ENCODE assay signal across 34 cellular contexts in genomic region chr4:139807483-139807882, GRCh38.
"Had no signal": no experiment of that assay in that cellular context is flagged by ENCODE, and none has a peak within 500 bp of the region (broad histone marks: within the 10 kb centered on the region; RNA-seq: fewer than 3 reads in every experiment).

No MANE protein-coding gene starts in this region.

- H3K9me3 ChIP-seq: MG63, SK-N-SH had no signal

- H3K9me3 Mint-ChIP-seq: activated CD4-positive, alpha-beta memory T cell treated with anti-CD3 and anti-CD28 coated beads for 36 hours; activated T-cell treated with anti-CD3 and anti-CD28 coated beads, Interleukin-2, amount 50 U/mL, for 4 hours; activated T-helper 1 cell treated with anti-CD3 and anti-CD28 coated beads, Interleukin-12 subunit alpha, Interleukin-12 subunit beta, Interleukin-2, Interleukin-4 antibody, amounts not matched to agents 30 ng/mL and 10 ng/mL and 1 ng/mL, durations not matched to agents 14 hours and 24 hours and 36 hours; T-helper 1 cell treated with Interleukin-12 subunit alpha and Interleukin-12 subunit beta and Interleukin-4 antibody, amounts not matched to agents 30 μg/mL and 1 μg/mL, for 36 hours; T-helper 2 cell treated with Interferon-gamma antibody and Interleukin-4, amounts not matched to agents 5 μg/mL and 100 μg/mL, for 36 hours had no signal

- ATAC-seq: activated T-cell treated with anti-CD3 and anti-CD28 coated beads, Interleukin-2, amount 50 U/mL, for 4 hours; K562; PC-3; WTC11 had no signal

- H3K4me2 ChIP-seq: SK-N-SH had no signal

- H3K27ac ChIP-seq: Peyer's patch, SJSA1 had no signal

- H3K27ac Mint-ChIP-seq: activated CD4-positive, alpha-beta memory T cell treated with anti-CD3 and anti-CD28 coated beads for 36 hours; activated naive CD8-positive, alpha-beta T cell treated with anti-CD3 and anti-CD28 coated beads for 36 hours; activated T-helper 1 cell treated with anti-CD3 and anti-CD28 coated beads, Interleukin-12 subunit alpha, Interleukin-12 subunit beta, Interleukin-2, Interleukin-4 antibody, amounts not matched to agents 30 ng/mL and 10 ng/mL and 1 ng/mL, durations not matched to agents 14 hours and 24 hours and 36 hours; T-helper 1 cell treated with Interleukin-12 subunit alpha and Interleukin-12 subunit beta and Interleukin-4 antibody, amounts not matched to agents 30 μg/mL and 1 μg/mL, for 36 hours; T-helper 2 cell treated with Interferon-gamma antibody and Interleukin-4, amounts not matched to agents 5 μg/mL and 100 μg/mL, for 36 hours; WTC11 had no signal

- DNase-seq: activated CD4-positive, alpha-beta memory T cell treated with anti-CD3 and anti-CD28 coated beads for 36 hours; activated CD4-positive, alpha-beta T cell treated with anti-CD3 and anti-CD28 coated beads for 4 hours; activated CD4-positive, alpha-beta T cell treated with anti-CD3 and anti-CD28 coated beads, Interleukin-2, amount 50 U/mL, for 1 hour; activated CD8-positive, alpha-beta memory T cell treated with anti-CD3 and anti-CD28 coated beads, Interleukin-2, amount 50 U/mL, for 4 hours; activated effector memory CD4-positive, alpha-beta T cell treated with anti-CD3 and anti-CD28 coated beads, Interleukin-2, amount 50 U/mL, for 16 hours; activated naive CD4-positive, alpha-beta T cell; activated naive CD4-positive, alpha-beta T cell treated with anti-CD3 and anti-CD28 coated beads, Interleukin-2, amount 50 U/mL, for 16 hours; activated naive CD8-positive, alpha-beta T cell treated with anti-CD3 and anti-CD28 coated beads for 36 hours; activated T-cell treated with anti-CD3 and anti-CD28 coated beads for 4 hours; activated T-cell treated with anti-CD3 and anti-CD28 coated beads, Interleukin-2, amount 50 U/mL, for 4 hours; amniotic stem cell; aorta; IMR-90; MG63; NCI-H1048; NCI-H1105 treated with DMSO at 0.1 percent for 48 hours; NCI-H1436 treated with DMSO at 0.1 percent for 48 hours; NCI-H1694 treated with DMSO at 0.1 percent for 48 hours; NCI-H2029; NCI-H345; NCI-H524 treated with DMSO at 0.1 percent for 48 hours; NCI-H748 treated with DMSO at 0.1 percent for 48 hours; NK-92 treated with Interleukin-12 subunit alpha and Interleukin-12 subunit beta, amount 100 ng/mL, for 24 hours; PC-3; Peyer's patch; RPMI8226; SHP77 treated with DMSO at 0.1 percent for 48 hours; SK-N-SH had no signal

- H3K27me3 Mint-ChIP-seq: activated naive CD8-positive, alpha-beta T cell treated with anti-CD3 and anti-CD28 coated beads for 36 hours had no signal

- H3K27me3 ChIP-seq: MG63, Peyer's patch, SJSA1 had no signal

- H3K36me3 Mint-ChIP-seq: activated CD4-positive, alpha-beta memory T cell treated with anti-CD3 and anti-CD28 coated beads for 36 hours; activated naive CD8-positive, alpha-beta T cell treated with anti-CD3 and anti-CD28 coated beads for 36 hours had no signal

- H3K4me3 Mint-ChIP-seq: activated CD4-positive, alpha-beta memory T cell treated with anti-CD3 and anti-CD28 coated beads for 36 hours; activated naive CD8-positive, alpha-beta T cell treated with anti-CD3 and anti-CD28 coated beads for 36 hours; activated T-cell treated with anti-CD3 and anti-CD28 coated beads, Interleukin-2, amount 50 U/mL, for 4 hours; activated T-helper 1 cell treated with anti-CD3 and anti-CD28 coated beads, Interleukin-12 subunit alpha, Interleukin-12 subunit beta, Interleukin-2, Interleukin-4 antibody, amounts not matched to agents 30 ng/mL and 10 ng/mL and 1 ng/mL, durations not matched to agents 14 hours and 24 hours and 36 hours; T-helper 1 cell treated with Interleukin-12 subunit alpha and Interleukin-12 subunit beta and Interleukin-4 antibody, amounts not matched to agents 30 μg/mL and 1 μg/mL, for 36 hours; T-helper 2 cell treated with Interferon-gamma antibody and Interleukin-4, amounts not matched to agents 5 μg/mL and 100 μg/mL, for 36 hours; WTC11 had no signal

- H3K36me3 ChIP-seq: MG63, Peyer's patch, SJSA1 had no signal

- H3K4me3 ChIP-seq: K562, MG63, Peyer's patch, SJSA1 had no signal
